In genomic region chr1:41637367-41637766, GRCh38 we compare ENCODE assay signal across 30 cellular contexts.
DNase-seq lines count a peak whose midpoint lies in the region; ATAC-seq and FAIRE-seq lines count a peak whose summit lies in the region.
"Had no signal": no experiment of that assay in that cellular context is flagged by ENCODE, and none has a peak within 500 bp of the region (broad histone marks: within the 10 kb centered on the region; RNA-seq: fewer than 3 reads in every experiment).

No MANE protein-coding gene starts in this region.

- 96 to 97% methylated on average over 7 of the region's 7 CpGs for WGBS in GM23248 (ENCODE audit: low coverage in 1 of 2, low lambda C conversion rate in 2 of 2, missing lambda C conversion rate in 2 of 2), 2 experiments

- no peak overlapping the region for H3K27ac Mint-ChIP-seq in activated T-cell treated with anti-CD3 and anti-CD28 coated beads, Interleukin-2, amount 50 U/mL, for 24 hours
- H3K27ac Mint-ChIP-seq in activated naive CD8-positive, alpha-beta T cell, result peak overlapping the region; percentile 87
- peak overlapping the region; percentile 98 for H3K27ac Mint-ChIP-seq in stimulated activated effector memory CD8-positive, alpha-beta T cell treated with anti-CD3 and anti-CD28 coated beads, Interleukin-12 subunit alpha, Interleukin-12 subunit beta, amount 100 ng/mL, for 72 hours
- H3K27ac Mint-ChIP-seq: effector memory CD8-positive, alpha-beta T cell; nephron; T-cell had no signal

- H3K4me2 ChIP-seq in GM23248 (ENCODE audit: unreplicated experiment), result no peak overlapping the region

- ATAC-seq in stimulated activated effector memory CD8-positive, alpha-beta T cell treated with anti-CD3 and anti-CD28 coated beads, Interleukin-12 subunit alpha, Interleukin-12 subunit beta, amount 100 ng/mL, for 72 hours, result no peak
- ATAC-seq: effector memory CD8-positive, alpha-beta T cell; heart right ventricle; lower lobe of right lung; mucosa of descending colon; T-cell had no signal

- peaks cover 69% of the 10 kb centered on the region for H3K36me3 Mint-ChIP-seq in activated T-cell treated with anti-CD3 and anti-CD28 coated beads, Interleukin-2, amount 50 U/mL, for 24 hours (ENCODE audit: low read depth)
- H3K36me3 Mint-ChIP-seq in activated naive CD8-positive, alpha-beta T cell, result peaks cover 13% of the 10 kb centered on the region
- H3K36me3 Mint-ChIP-seq in stimulated activated effector memory CD8-positive, alpha-beta T cell treated with anti-CD3 and anti-CD28 coated beads, Interleukin-12 subunit alpha, Interleukin-12 subunit beta, amount 100 ng/mL, for 72 hours, result peaks cover 36% of the 10 kb centered on the region
- H3K36me3 Mint-ChIP-seq: T-cell had no signal

- H3K9me3 Mint-ChIP-seq in activated T-cell treated with anti-CD3 and anti-CD28 coated beads, Interleukin-2, amount 50 U/mL, for 24 hours, result no peaks in the 10 kb centered on the region
- H3K9me3 Mint-ChIP-seq in activated naive CD8-positive, alpha-beta T cell (ENCODE audit: low read depth), result no peaks in the 10 kb centered on the region
- H3K9me3 Mint-ChIP-seq in stimulated activated effector memory CD8-positive, alpha-beta T cell treated with anti-CD3 and anti-CD28 coated beads, Interleukin-12 subunit alpha, Interleukin-12 subunit beta, amount 100 ng/mL, for 72 hours, result no peaks in the 10 kb centered on the region
- H3K9me3 Mint-ChIP-seq: effector memory CD8-positive, alpha-beta T cell; nephron; T-cell had no signal

- H3K4me3 Mint-ChIP-seq in activated T-cell treated with anti-CD3 and anti-CD28 coated beads, Interleukin-2, amount 50 U/mL, for 24 hours, result peak overlapping the region; percentile 3
- peak overlapping the region; percentile 68 for H3K4me3 Mint-ChIP-seq in activated naive CD8-positive, alpha-beta T cell
- H3K4me3 Mint-ChIP-seq in stimulated activated effector memory CD8-positive, alpha-beta T cell treated with anti-CD3 and anti-CD28 coated beads, Interleukin-12 subunit alpha, Interleukin-12 subunit beta, amount 100 ng/mL, for 72 hours, result no peak overlapping the region
- H3K4me3 Mint-ChIP-seq: nephron, T-cell had no signal

- H3K27me3 Mint-ChIP-seq in activated T-cell treated with anti-CD3 and anti-CD28 coated beads, Interleukin-2, amount 50 U/mL, for 24 hours, result no peaks in the 10 kb centered on the region
- H3K27me3 Mint-ChIP-seq in activated naive CD8-positive, alpha-beta T cell, result no peaks in the 10 kb centered on the region
- H3K27me3 Mint-ChIP-seq: effector memory CD8-positive, alpha-beta T cell; T-cell had no signal

- H3K36me3 ChIP-seq in GM23248 (ENCODE audit: low read depth), result no peaks in the 10 kb centered on the region
- H3K36me3 ChIP-seq: heart right ventricle, lower lobe of right lung had no signal

- no peak overlapping the region for H2AFZ ChIP-seq in GM23248

- H3K27me3 ChIP-seq in GM23248 (replicated peaks; ENCODE audit: insufficient read depth), result no peaks in the 10 kb centered on the region
- H3K27me3 ChIP-seq: heart right ventricle had no signal

- H3K4me1 ChIP-seq in GM23248 (ENCODE audit: insufficient read depth), result peaks cover 32% of the 10 kb centered on the region
- H3K4me1 ChIP-seq: Caco-2, lower lobe of right lung had no signal

- in situ Hi-C loops in GM23248 (cut with MboI), result no loop called here

- H3K9me2 ChIP-seq in GM23248 (ENCODE audit: insufficient read depth), result no peaks in the 10 kb centered on the region

- no peak overlapping the region for H3K27ac ChIP-seq in GM23248
- H3K27ac ChIP-seq: heart right ventricle, HL-60, lower lobe of right lung, RWPE1 had no signal

- H3K4me1 Mint-ChIP-seq in activated T-cell treated with anti-CD3 and anti-CD28 coated beads, Interleukin-2, amount 50 U/mL, for 24 hours (ENCODE audit: low read depth), result peaks cover 70% of the 10 kb centered on the region
- peaks cover 56% of the 10 kb centered on the region for H3K4me1 Mint-ChIP-seq in activated naive CD8-positive, alpha-beta T cell (ENCODE audit: low read depth)
- H3K4me1 Mint-ChIP-seq in stimulated activated effector memory CD8-positive, alpha-beta T cell treated with anti-CD3 and anti-CD28 coated beads, Interleukin-12 subunit alpha, Interleukin-12 subunit beta, amount 100 ng/mL, for 72 hours, result peaks cover 28% of the 10 kb centered on the region

- peaks cover 23% of the 10 kb centered on the region for H3K79me2 ChIP-seq in GM23248 (ENCODE audit: insufficient read depth)

- H4K20me1 ChIP-seq in GM23248 (ENCODE audit: insufficient read depth), result no peaks in the 10 kb centered on the region

- H3K9ac ChIP-seq in GM23248, result no peak overlapping the region

- no peaks in the 10 kb centered on the region for H3K9me3 ChIP-seq in GM23248 (ENCODE audit: low read depth)
- H3K9me3 ChIP-seq: Caco-2, heart right ventricle, lower lobe of right lung, mucosa of descending colon had no signal

- FAIRE-seq in GM18507 (lab: Jason Lieb, UNC), result peak; percentile 54
- FAIRE-seq: bronchial epithelial cell, colon had no signal

- H3F3A ChIP-seq in GM23248 (ENCODE audit: insufficient read depth), result peaks cover 12% of the 10 kb centered on the region

- H3K4me3 ChIP-seq in GM23248, result no peak overlapping the region
- H3K4me3 ChIP-seq: heart right ventricle, lower lobe of right lung, mucosa of descending colon had no signal

- peak; percentile 30 for DNase-seq in activated T-cell treated with anti-CD3 and anti-CD28 coated beads, Interleukin-2, amount 50 U/mL, for 24 hours
- DNase-seq in activated T-cell treated with anti-CD3 and anti-CD28 coated beads for 4 hours (no peak), GM18507 (ENCODE audit: extremely low spot score, insufficient read length, low read depth) (no peak), HuH-7 (ENCODE audit: low spot score) (no peak), GM23248 (no peak), cortex of kidney (lab: John Stamatoyannopoulos, UW) (no peak)
- no peak for DNase-seq in stimulated activated effector memory CD8-positive, alpha-beta T cell treated with anti-CD3 and anti-CD28 coated beads, Interleukin-12 subunit alpha, Interleukin-12 subunit beta, amount 100 ng/mL, for 72 hours (ENCODE audit: low spot score in 2 of 2)
- DNase-seq: activated CD4-positive, alpha-beta T cell treated with anti-CD3 and anti-CD28 coated beads, Interleukin-2, amount 50 U/mL, for 1 hour; activated gamma-delta T cell treated with Interleukin-2 at 50 U/mL for 16 hours; amygdala; Caco-2; DMS79; effector memory CD8-positive, alpha-beta T cell; GDM1; heart right ventricle; Karpas-422; lower lobe of right lung; mucosa of descending colon; MV-4-11; NCI-H146; NCI-H446; NCI-H82; T-cell; trophoblast cell had no signal
